In the genomic region with DNA sequence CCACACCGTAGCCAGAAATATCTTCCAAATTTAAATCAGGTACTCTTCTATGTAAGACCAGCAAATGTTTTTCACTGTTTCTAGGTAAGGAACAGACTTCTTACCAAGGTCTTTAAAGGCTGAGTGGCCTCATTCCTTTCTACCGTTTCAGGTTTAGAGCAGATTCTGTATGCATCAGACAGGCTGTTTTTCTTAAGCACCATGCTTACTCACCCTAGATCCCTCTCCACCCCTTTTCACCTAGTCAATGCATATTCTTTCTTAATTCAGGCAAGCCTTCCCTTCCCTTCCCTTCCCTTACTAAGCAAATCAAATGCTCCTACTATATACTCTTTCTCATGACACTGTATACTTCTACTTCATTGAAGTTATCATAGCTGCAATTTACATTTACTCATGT, we compare ENCODE assay signal across 19 cellular contexts.
DNase-seq lines count a peak whose midpoint lies in the region; ATAC-seq and TF ChIP-seq lines count a peak whose summit lies in the region.
"Had no signal": no experiment of that assay in that cellular context is flagged by ENCODE, and none has a peak within 500 bp of the region (broad histone marks: within the 10 kb centered on the region; RNA-seq: fewer than 3 reads in every experiment).

No MANE protein-coding gene starts in this region.

- H3K27me3 ChIP-seq in mammary epithelial cell (ENCODE audit: insufficient read depth, low read length) (no peaks in the 10 kb centered on the region), foreskin keratinocyte (no peaks in the 10 kb centered on the region), mesendoderm (ENCODE audit: insufficient read depth, low read length, poor library complexity) (no peaks in the 10 kb centered on the region)

- H2BK5ac ChIP-seq in mesendoderm (ENCODE audit: low read length): no peak overlapping the region

- no peak overlapping the region for H2AK5ac ChIP-seq in mesendoderm (ENCODE audit: low read length)

- no peaks in the 10 kb centered on the region for H4K20me1 ChIP-seq in mammary epithelial cell (ENCODE audit: insufficient read depth, low read length)

- H3K4me3 Mint-ChIP-seq in MCF 10A (ENCODE audit: unreplicated experiment): no peak overlapping the region
- H3K4me3 Mint-ChIP-seq: CD14-positive monocyte had no signal

- no peak overlapping the region for H2BK120ac ChIP-seq in mesendoderm (ENCODE audit: low read depth, low read length)

- CTCF ChIA-PET in mammary epithelial cell (lab: Charles Lee; ENCODE audit: low non-redundant PET): no interaction called here
- CTCF ChIA-PET in MCF 10A (lab: Yijun Ruan, JAX): interaction anchor here (0.6 to 1.9 kb wide), 2 partner anchors 14 to 605 kb away, joined by 7 to 8 read pairs; no protein-coding TSS in a partner anchor

- H3K79me2 ChIP-seq in mammary epithelial cell (ENCODE audit: insufficient read depth, low read length) (no peaks in the 10 kb centered on the region), mesendoderm (ENCODE audit: control insufficient read depth, insufficient read depth, low read length) (no peaks in the 10 kb centered on the region)

- H3K4me1 ChIP-seq in mammary epithelial cell (ENCODE audit: insufficient read depth, low read length) (no peaks in the 10 kb centered on the region), foreskin keratinocyte (no peaks in the 10 kb centered on the region), mesendoderm (ENCODE audit: control insufficient read depth, low read depth, low read length) (no peaks in the 10 kb centered on the region)

- H3K36me3 ChIP-seq in mammary epithelial cell (ENCODE audit: insufficient read depth, low read length) (no peaks in the 10 kb centered on the region), mesendoderm (ENCODE audit: control insufficient read depth, insufficient read depth, low read length) (no peaks in the 10 kb centered on the region)

- H3K9me3 ChIP-seq in mammary epithelial cell (replicated peaks; ENCODE audit: insufficient read depth, low read length): no peaks in the 10 kb centered on the region

- H3K9me3 Mint-ChIP-seq in MCF 10A (ENCODE audit: unreplicated experiment): no peaks in the 10 kb centered on the region

- no peak overlapping the region for H4K5ac ChIP-seq in mesendoderm (ENCODE audit: low read length)

- peak; percentile 71 for ATAC-seq in foreskin keratinocyte

- H3K4ac ChIP-seq in mesendoderm (ENCODE audit: low read depth, low read length): no peak overlapping the region

- H3K27me3 Mint-ChIP-seq in MCF 10A (ENCODE audit: insufficient read depth, unreplicated experiment): no peaks in the 10 kb centered on the region

- DNase-seq in mammary epithelial cell (peak; percentile 42), MCF 10A (ENCODE audit: unreplicated experiment) (no peak), foreskin keratinocyte (peak in 1 of 2 donors; percentile 55), mesendoderm (peak; percentile 39), DMS79 treated with DMSO at 0.1 percent for 48 hours (lab: John Stamatoyannopoulos, UW) (no peak), COLO829 (ENCODE audit: low spot score) (no peak), amygdala (lab: John Stamatoyannopoulos, UW) (no peak), NCI-H446 treated with DMSO at 0.1 percent for 48 hours (lab: John Stamatoyannopoulos, UW) (no peak)
- DNase-seq: GDM1, GOT3, KBM-7, NCI-H1105 treated with DMSO at 0.1 percent for 48 hours, NCI-H1694 treated with DMSO at 0.1 percent for 48 hours, NCI-H510A, NCI-H774, SHP77 had no signal

- intact Hi-C loops in mammary epithelial cell (cut with micrococcal nuclease): no loop called here
- intact Hi-C loops in MCF 10A (cut with micrococcal nuclease): no loop called here

- H3K4me1 Mint-ChIP-seq in MCF 10A (ENCODE audit: insufficient read depth, unreplicated experiment): no peaks in the 10 kb centered on the region

- no peak overlapping the region for H3K27ac ChIP-seq in mammary epithelial cell (ENCODE audit: insufficient read depth, low read depth, low read length)
- H3K27ac ChIP-seq in foreskin keratinocyte: no peak overlapping the region
- H3K27ac ChIP-seq in mesendoderm (ENCODE audit: low read depth, low read length): no peak overlapping the region
- H3K27ac ChIP-seq: 22Rv1, SK-N-MC had no signal

- H3K36me3 Mint-ChIP-seq in MCF 10A (ENCODE audit: insufficient read depth, unreplicated experiment): peaks cover 4% of the 10 kb centered on the region
- H3K36me3 Mint-ChIP-seq: CD14-positive monocyte had no signal

- dilution Hi-C loops in mammary epithelial cell (cut with HindIII; ENCODE audit: low sequenced_read_pairs): no loop called here

- no TSS peak for BruUV-seq in mammary epithelial cell (replicated peaks; lab: Mats Ljungman, UMichigan)
- no TSS peak for BruUV-seq in MCF 10A (replicated peaks; lab: Mats Ljungman, UMichigan)

- no peak overlapping the region for H3K18ac ChIP-seq in mesendoderm (ENCODE audit: low read length)

- H3K4me3 ChIP-seq in mammary epithelial cell (replicated peaks in 1 of 3; ENCODE audit: insufficient read depth in 1 of 3, low read depth in 2 of 3, low read length in 3 of 3): no peak overlapping the region
- no peak overlapping the region for H3K4me3 ChIP-seq in mesendoderm (ENCODE audit: low read length)
- H3K4me3 ChIP-seq: SK-N-MC had no signal

- no peak overlapping the region for H3K9ac ChIP-seq in mammary epithelial cell (ENCODE audit: insufficient read depth, low read length)
- no peak overlapping the region for H3K9ac ChIP-seq in mesendoderm (ENCODE audit: low read length)

- H2BK15ac ChIP-seq in mesendoderm (replicated peaks; ENCODE audit: low read depth): no peak overlapping the region

- no peak overlapping the region for H4K8ac ChIP-seq in mesendoderm (ENCODE audit: low read depth, low read length)

- POLR2A ChIA-PET in MCF 10A (lab: Yijun Ruan, JAX): interaction anchor here (0.7 kb wide), 1 partner anchor 27 kb away, joined by 3 read pairs; no protein-coding TSS in a partner anchor

- H3K79me1 ChIP-seq in mesendoderm (ENCODE audit: low read length): no peaks in the 10 kb centered on the region

- H3K4me2 ChIP-seq in mammary epithelial cell (ENCODE audit: insufficient read depth, low read depth, low read length) (no peak overlapping the region), mesendoderm (ENCODE audit: low read length) (no peak overlapping the region)

- no peak overlapping the region for H3K23ac ChIP-seq in mesendoderm (ENCODE audit: low read length)

- WGBS in mammary epithelial cell (ENCODE audit: low coverage, missing lambda C conversion rate): no CpG with 5 or more reads among the region's 2 CpGs
- WGBS in mesendoderm (ENCODE audit: extremely low coverage, insufficient coverage, low lambda C conversion rate): no CpG with 5 or more reads among the region's 2 CpGs

- H3K27ac Mint-ChIP-seq in MCF 10A (ENCODE audit: low read depth, unreplicated experiment): no peak overlapping the region
- H3K27ac Mint-ChIP-seq: CD14-positive monocyte had no signal

- H3K56ac ChIP-seq in mesendoderm (ENCODE audit: low read length): no peak overlapping the region

- in situ Hi-C loops in mammary epithelial cell (cut with MboI; ENCODE audit: low sequenced_read_pairs in 2 of 2): loop anchor here in 1 of 2 donors (25.0 kb wide), 2 partner anchors 282 to 882 kb away; no protein-coding TSS in a partner anchor

- TF ChIP-seq CTCF in mammary epithelial cell (conservative IDR thresholded peaks at IDR 0.05 in 1 of 2, IDR thresholded peaks at IDR 0.05 in 1 of 2; ENCODE audit: extremely low read depth in 1 of 2, insufficient read depth in 1 of 2, low read depth in 1 of 2, low read length in 2 of 2) (no peak), MCF 10A (IDR thresholded peaks at IDR 0.05; ENCODE audit: unreplicated experiment) (no peak), foreskin keratinocyte (conservative IDR thresholded peaks at IDR 0.05) (no peak)

- no peak overlapping the region for H2AFZ ChIP-seq in mammary epithelial cell (ENCODE audit: low read depth, low read length)

Comparison
In these comparisons a context has a peak if more than half of its experiments do, and no peak if none do; other contexts are left out.
1. DNase-seq: peak in mammary epithelial cell (single experiment) and mesendoderm (single experiment); none in MCF 10A (single experiment), DMS79 treated with DMSO at 0.1 percent for 48 hours (single experiment), COLO829 (single experiment), amygdala (0 of 56) and NCI-H446 treated with DMSO at 0.1 percent for 48 hours (single experiment).